ENCODE assay signal across 14 cellular contexts in the genomic region with DNA sequence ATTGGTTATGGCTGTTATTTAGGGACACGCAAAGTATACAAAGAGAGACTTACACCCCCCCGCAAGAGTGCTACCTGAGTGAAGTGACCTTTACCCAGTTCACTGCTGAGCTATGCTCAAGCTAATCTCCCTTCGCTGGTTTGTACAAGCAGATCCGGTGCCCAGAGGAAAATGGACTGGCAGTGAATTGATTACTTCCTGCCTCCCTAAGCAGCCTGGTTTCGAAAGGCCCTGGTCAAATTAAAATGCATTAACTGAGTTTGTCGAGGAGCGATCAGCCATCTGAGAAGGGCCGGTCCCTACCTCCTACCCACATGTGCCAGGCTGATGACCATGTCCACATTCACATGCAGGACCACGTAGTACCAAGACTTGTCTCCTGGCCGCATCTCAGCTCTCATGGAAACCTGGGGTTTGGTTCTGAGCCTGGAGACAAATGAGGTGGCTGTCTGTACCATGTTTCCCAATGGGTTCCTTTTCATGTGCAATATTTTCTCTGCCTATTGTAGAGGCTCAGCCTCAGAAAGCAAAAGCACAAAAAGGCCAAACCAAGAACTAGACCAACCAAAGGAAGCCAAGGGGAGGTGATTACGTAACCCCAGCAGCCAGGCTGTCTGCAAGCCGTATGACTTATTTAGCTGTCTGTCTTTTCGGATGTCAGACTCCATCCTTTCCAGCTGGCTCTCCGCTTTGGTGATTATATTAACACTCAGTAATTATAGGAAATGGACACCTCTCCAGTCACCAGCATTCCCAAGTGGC.
A peak's percentile ranks its signal among the peaks of the same experiment; 100 is the strongest.
DNase-seq lines count a peak whose midpoint lies in the region; ATAC-seq and TF ChIP-seq lines count a peak whose summit lies in the region.
"Had no signal": no experiment of that assay in that cellular context is flagged by ENCODE, and none has a peak within 500 bp of the region (broad histone marks: within the 10 kb centered on the region; RNA-seq: fewer than 3 reads in every experiment).

No MANE protein-coding gene starts in this region.

- H3K4me3 ChIP-seq in breast epithelium (no peak overlapping the region), choroid plexus epithelial cell (ENCODE audit: low read depth, low read length) (no peak overlapping the region), skeletal muscle cell (ENCODE audit: low read depth, low read length) (no peak overlapping the region)
- H3K4me3 ChIP-seq: mucosa of descending colon had no signal

- H3K9me3 ChIP-seq in breast epithelium: no peaks in the 10 kb centered on the region
- H3K9me3 ChIP-seq: mucosa of descending colon had no signal

- H3K27me3 Mint-ChIP-seq in MCF 10A (ENCODE audit: insufficient read depth, unreplicated experiment): no peaks in the 10 kb centered on the region
- H3K27me3 Mint-ChIP-seq in activated T-helper 1 cell treated with anti-CD3 and anti-CD28 coated beads, Interleukin-12 subunit alpha, Interleukin-12 subunit beta, Interleukin-2, Interleukin-4 antibody, amounts not matched to agents 30 ng/mL and 10 ng/mL and 1 ng/mL, durations not matched to agents 14 hours and 24 hours and 36 hours (ENCODE audit: insufficient read depth): no peaks in the 10 kb centered on the region
- H3K27me3 Mint-ChIP-seq: activated B cell treated with CpG ODN at 0.5 μM for 24 hours; activated naive CD8-positive, alpha-beta T cell had no signal

- no peak for TF ChIP-seq POLR2A in breast epithelium (IDR thresholded peaks at IDR 0.05)

- CTCF ChIA-PET in MCF 10A (lab: Yijun Ruan, JAX): interaction anchor here (0.6 to 12.6 kb wide), 5 partner anchors 105 to 269 kb away, joined by 3 to 150 read pairs (median 5); no protein-coding TSS in a partner anchor

- H3K27ac Mint-ChIP-seq in MCF 10A (ENCODE audit: low read depth, unreplicated experiment): no peak overlapping the region
- H3K27ac Mint-ChIP-seq in activated T-helper 1 cell treated with anti-CD3 and anti-CD28 coated beads, Interleukin-12 subunit alpha, Interleukin-12 subunit beta, Interleukin-2, Interleukin-4 antibody, amounts not matched to agents 30 ng/mL and 10 ng/mL and 1 ng/mL, durations not matched to agents 14 hours and 24 hours and 36 hours: no peak overlapping the region
- H3K27ac Mint-ChIP-seq: activated B cell treated with CpG ODN at 0.5 μM for 24 hours had no signal

- no peaks in the 10 kb centered on the region for H3K36me3 Mint-ChIP-seq in MCF 10A (ENCODE audit: insufficient read depth, unreplicated experiment)
- H3K36me3 Mint-ChIP-seq in activated T-helper 1 cell treated with anti-CD3 and anti-CD28 coated beads, Interleukin-12 subunit alpha, Interleukin-12 subunit beta, Interleukin-2, Interleukin-4 antibody, amounts not matched to agents 30 ng/mL and 10 ng/mL and 1 ng/mL, durations not matched to agents 14 hours and 24 hours and 36 hours (ENCODE audit: low read depth): peaks cover 3% of the 10 kb centered on the region
- H3K36me3 Mint-ChIP-seq: activated naive CD8-positive, alpha-beta T cell had no signal

- H3K4me1 Mint-ChIP-seq in MCF 10A (ENCODE audit: insufficient read depth, unreplicated experiment): no peaks in the 10 kb centered on the region
- peaks cover 53% of the 10 kb centered on the region for H3K4me1 Mint-ChIP-seq in activated T-helper 1 cell treated with anti-CD3 and anti-CD28 coated beads, Interleukin-12 subunit alpha, Interleukin-12 subunit beta, Interleukin-2, Interleukin-4 antibody, amounts not matched to agents 30 ng/mL and 10 ng/mL and 1 ng/mL, durations not matched to agents 14 hours and 24 hours and 36 hours (ENCODE audit: low read depth)
- H3K4me1 Mint-ChIP-seq: activated B cell treated with CpG ODN at 0.5 μM for 24 hours had no signal

- H3K9me3 Mint-ChIP-seq in MCF 10A (ENCODE audit: unreplicated experiment): no peaks in the 10 kb centered on the region
- no peaks in the 10 kb centered on the region for H3K9me3 Mint-ChIP-seq in activated T-helper 1 cell treated with anti-CD3 and anti-CD28 coated beads, Interleukin-12 subunit alpha, Interleukin-12 subunit beta, Interleukin-2, Interleukin-4 antibody, amounts not matched to agents 30 ng/mL and 10 ng/mL and 1 ng/mL, durations not matched to agents 14 hours and 24 hours and 36 hours
- H3K9me3 Mint-ChIP-seq: activated B cell treated with CpG ODN at 0.5 μM for 24 hours had no signal

- POLR2A ChIA-PET in MCF 10A (lab: Yijun Ruan, JAX): no interaction called here

- no peak overlapping the region for H3K4me3 Mint-ChIP-seq in MCF 10A (ENCODE audit: unreplicated experiment)
- H3K4me3 Mint-ChIP-seq in activated T-helper 1 cell treated with anti-CD3 and anti-CD28 coated beads, Interleukin-12 subunit alpha, Interleukin-12 subunit beta, Interleukin-2, Interleukin-4 antibody, amounts not matched to agents 30 ng/mL and 10 ng/mL and 1 ng/mL, durations not matched to agents 14 hours and 24 hours and 36 hours: no peak overlapping the region
- H3K4me3 Mint-ChIP-seq: activated B cell treated with CpG ODN at 0.5 μM for 24 hours; activated naive CD8-positive, alpha-beta T cell had no signal

- ATAC-seq in GM21737 (IDR thresholded peaks at IDR 0.05; ENCODE audit: unreplicated experiment): no peak
- ATAC-seq: HCT116, mucosa of descending colon had no signal

- intact Hi-C loops in MCF 10A (cut with micrococcal nuclease) (loop anchor here (5.0 kb wide), 1 partner anchor 179 kb away; no protein-coding TSS in a partner anchor), breast epithelium (cut with DNase I; ENCODE audit: low total_unique reads) (no loop called here)
- intact Hi-C loops in activated T-helper 1 cell treated with anti-CD3 and anti-CD28 coated beads, Interleukin-12 subunit alpha, Interleukin-12 subunit beta, Interleukin-2, Interleukin-4 antibody, amounts not matched to agents 30 ng/mL and 10 ng/mL and 1 ng/mL, durations not matched to agents 14 hours and 24 hours and 36 hours (cut with micrococcal nuclease): loop anchor here (5.0 kb wide), 1 partner anchor 179 kb away; no protein-coding TSS in a partner anchor

- no TSS peak for BruUV-seq in MCF 10A (replicated peaks; lab: Mats Ljungman, UMichigan)

- TF ChIP-seq CTCF in MCF 10A (IDR thresholded peaks at IDR 0.05; ENCODE audit: unreplicated experiment) (no peak), breast epithelium (IDR thresholded peaks at IDR 0.05) (no peak), choroid plexus epithelial cell (conservative IDR thresholded peaks at IDR 0.05; ENCODE audit: low read depth, low read length) (no peak)

- H3K27ac ChIP-seq in breast epithelium: no peak overlapping the region
- H3K27ac ChIP-seq: C4-2B had no signal

- peak; percentile 60 for DNase-seq in MCF 10A (ENCODE audit: unreplicated experiment)
- DNase-seq in breast epithelium (ENCODE audit: low spot score in 2 of 2): no peak
- DNase-seq in NCI-H2227 treated with DMSO at 0.1 percent for 48 hours (lab: John Stamatoyannopoulos, UW): peak; percentile 44
- peak; percentile 90 for DNase-seq in choroid plexus epithelial cell (ENCODE audit: low read depth)
- DNase-seq in skeletal muscle cell (ENCODE audit: low read depth): peak; percentile 68
- no peak for DNase-seq in activated T-helper 1 cell treated with anti-CD3 and anti-CD28 coated beads, Interleukin-12 subunit alpha, Interleukin-12 subunit beta, Interleukin-2, Interleukin-4 antibody, amounts not matched to agents 30 ng/mL and 10 ng/mL and 1 ng/mL, durations not matched to agents 14 hours and 24 hours and 36 hours (ENCODE audit: low spot score)
- DNase-seq in NCI-H2196 treated with DMSO at 0.1 percent for 48 hours (lab: John Stamatoyannopoulos, UW; ENCODE audit: unreplicated experiment): no peak
- DNase-seq: activated B cell treated with CpG ODN at 0.5 μM for 24 hours; mucosa of descending colon; stimulated activated CD4-positive, alpha-beta T cell treated with anti-CD3 and anti-CD28 coated beads, Interleukin-15, amount 100 ng/mL, for 24 hours had no signal

- H3K4me1 ChIP-seq in breast epithelium: no peaks in the 10 kb centered on the region

- H3K27me3 ChIP-seq in breast epithelium: no peaks in the 10 kb centered on the region

- no peaks in the 10 kb centered on the region for H3K36me3 ChIP-seq in breast epithelium

Comparison
In these comparisons a context has a peak if more than half of its experiments do, and no peak if none do; other contexts are left out.
1. DNase-seq: peak in MCF 10A (single experiment), NCI-H2227 treated with DMSO at 0.1 percent for 48 hours (single experiment), choroid plexus epithelial cell (single experiment) and skeletal muscle cell (single experiment); none in breast epithelium (0 of 2), activated T-helper 1 cell treated with anti-CD3 and anti-CD28 coated beads, Interleukin-12 subunit alpha, Interleukin-12 subunit beta, Interleukin-2, Interleukin-4 antibody, amounts not matched to agents 30 ng/mL and 10 ng/mL and 1 ng/mL, durations not matched to agents 14 hours and 24 hours and 36 hours (single experiment) and NCI-H2196 treated with DMSO at 0.1 percent for 48 hours (single experiment).